8 cellular contexts compared by ENCODE assay signal in the genomic region with DNA sequence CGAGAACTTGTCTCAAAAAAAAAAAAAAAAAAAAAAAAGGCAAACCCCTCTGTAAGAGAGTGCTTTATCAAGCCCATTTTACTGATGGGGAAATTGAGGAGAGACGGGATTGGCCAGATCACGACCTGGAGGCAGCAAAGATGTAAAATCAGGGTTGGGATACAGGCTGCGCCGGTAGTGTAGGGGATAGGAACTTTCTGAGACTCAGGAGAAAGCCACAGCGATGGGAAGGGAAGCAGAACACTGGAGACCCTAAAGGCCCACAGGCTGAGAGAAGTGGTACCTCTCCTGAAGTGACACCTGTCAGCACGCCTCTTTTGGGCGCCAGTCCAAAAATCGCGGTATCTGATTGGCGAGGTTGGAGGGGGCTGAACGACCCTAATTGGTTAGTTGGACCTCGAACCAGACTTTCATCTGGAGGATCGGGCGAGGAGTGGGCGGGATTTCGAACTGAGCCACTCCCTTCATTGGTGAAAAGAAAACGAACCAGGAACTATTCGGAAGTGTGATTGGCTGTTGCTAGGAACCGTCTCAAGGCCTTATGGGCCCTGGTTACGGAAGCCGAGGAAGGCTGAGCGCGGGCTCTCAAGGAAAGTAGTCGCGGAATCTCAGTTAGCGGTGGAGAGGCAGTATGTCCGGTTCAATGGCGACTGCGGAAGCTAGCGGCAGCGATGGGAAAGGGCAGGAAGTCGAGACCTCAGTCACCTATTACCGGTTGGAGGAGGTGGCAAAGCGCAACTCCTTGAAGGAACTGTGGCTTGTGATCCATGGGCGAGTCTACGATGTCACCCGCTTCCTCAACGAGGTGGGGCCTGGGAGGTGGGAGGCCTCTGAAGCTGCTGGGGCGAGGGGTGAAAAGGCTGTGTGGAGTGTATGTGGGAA. TPM values are rescaled to one million over a fixed set of nuclear protein-coding genes. Genes with fewer than 3 reads are reported as not detected.
DNase-seq lines count a peak whose midpoint lies in the region; ATAC-seq and TF ChIP-seq lines count a peak whose summit lies in the region.

A gene with protein sequence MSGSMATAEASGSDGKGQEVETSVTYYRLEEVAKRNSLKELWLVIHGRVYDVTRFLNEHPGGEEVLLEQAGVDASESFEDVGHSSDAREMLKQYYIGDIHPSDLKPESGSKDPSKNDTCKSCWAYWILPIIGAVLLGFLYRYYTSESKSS (plus strand): TSS at position 567 of the 882 bp plus-strand sequence. CDS start 65 bp downstream, at position 632.

- H3K36me3 ChIP-seq in osteoblast (ENCODE audit: insufficient read depth, low read length): peaks cover 12% of the 10 kb centered on the region
- H3K36me3 ChIP-seq in thoracic aorta: no peaks in the 10 kb centered on the region

- peak within 1 kb of the TSS; percentile 73 for H3K27ac ChIP-seq in osteoblast (ENCODE audit: low read depth, low read length)
- peak within 1 kb of the TSS; percentile 50 to 72 for H3K27ac ChIP-seq in thoracic aorta

- peaks cover 9% of the 10 kb centered on the region for H3K4me1 ChIP-seq in osteoblast (ENCODE audit: insufficient read depth, low read length)
- H3K4me1 ChIP-seq in thoracic aorta (ENCODE audit: control insufficient read depth in 1 of 2, low read depth in 2 of 2): peaks cover 3 to 13% of the 10 kb centered on the region in 2 donors

- H3K27me3 ChIP-seq in osteoblast (ENCODE audit: insufficient read depth, low read length) (no peaks in the 10 kb centered on the region), thoracic aorta (replicated peaks; ENCODE audit: insufficient read depth) (no peaks in the 10 kb centered on the region)

- TF ChIP-seq CTCF in GM10248 (IDR thresholded peaks at IDR 0.05; ENCODE audit: control extremely low read depth, extremely low read depth, low read depth, missing control alignments): no peak
- TF ChIP-seq CTCF in glutamatergic neuron (IDR thresholded peaks at IDR 0.05; ENCODE audit: partially characterized antibody, unreplicated experiment): no peak
- TF ChIP-seq CTCF in osteoblast (IDR thresholded peaks at IDR 0.05; ENCODE audit: extremely low read depth, low read depth, low read length): no peak
- no peak for TF ChIP-seq CTCF in thoracic aorta (IDR thresholded peaks at IDR 0.05)

- CTCF ChIA-PET in GM10248 (lab: Yijun Ruan, JAX): interaction anchor here (0.6 to 1.2 kb wide), 4 partner anchors 11 to 40 kb away, joined by 3 to 4 read pairs (median 3); no protein-coding TSS in a partner anchor

- peak; percentile 94 for ATAC-seq in HG02623 (IDR thresholded peaks at IDR 0.05; ENCODE audit: unreplicated experiment)
- peak; percentile 99 for ATAC-seq in thoracic aorta (ENCODE audit: insufficient number of reproducible peaks, low FRiP score, low read depth)

- H3K79me2 ChIP-seq in osteoblast (ENCODE audit: insufficient read depth, low read length): peaks cover 49% of the 10 kb centered on the region

- H2AFZ ChIP-seq in osteoblast (ENCODE audit: low read length): peak within 1 kb of the TSS; percentile 99

- H4K20me1 ChIP-seq in osteoblast (ENCODE audit: insufficient read depth, low read length): no peaks in the 10 kb centered on the region

- peak within 1 kb of the TSS; percentile 96 for H3K27ac Mint-ChIP-seq in activated naive CD8-positive, alpha-beta T cell
- H3K27ac Mint-ChIP-seq in glutamatergic neuron (ENCODE audit: unreplicated experiment): peak within 1 kb of the TSS; percentile 94

- DNase-seq in GM10248 (ENCODE audit: extremely low spot score) (peak; percentile 95), NCI-H1105 (lab: John Stamatoyannopoulos, UW) (peak; percentile 89), SKM-1 treated with dmso at 0.1 percent for 144 hours (lab: John Stamatoyannopoulos, UW; ENCODE audit: unreplicated experiment) (peak; percentile 96), glutamatergic neuron (peak; percentile 90), osteoblast (ENCODE audit: insufficient read length, low spot score, missing footprints) (peak; percentile 97), thoracic aorta (ENCODE audit: low spot score) (peak; percentile 80)

- H3K36me3 Mint-ChIP-seq in activated naive CD8-positive, alpha-beta T cell: peaks cover 11% of the 10 kb centered on the region
- peaks cover 18% of the 10 kb centered on the region for H3K36me3 Mint-ChIP-seq in glutamatergic neuron (ENCODE audit: unreplicated experiment)

- no peaks in the 10 kb centered on the region for H3K9me3 ChIP-seq in osteoblast (ENCODE audit: low read depth, low read length)
- no peaks in the 10 kb centered on the region for H3K9me3 ChIP-seq in thoracic aorta

- H3K4me3 ChIP-seq in osteoblast (ENCODE audit: insufficient read depth, low read length) (peak within 1 kb of the TSS; percentile 89), thoracic aorta (peak within 1 kb of the TSS; percentile 77)

- POLR2A ChIA-PET in GM10248 (lab: Yijun Ruan, JAX): no interaction called here

- peak within 1 kb of the TSS; percentile 98 for H3K4me3 Mint-ChIP-seq in activated naive CD8-positive, alpha-beta T cell
- peak within 1 kb of the TSS; percentile 99 for H3K4me3 Mint-ChIP-seq in glutamatergic neuron (ENCODE audit: unreplicated experiment)

- H3K27me3 Mint-ChIP-seq in activated naive CD8-positive, alpha-beta T cell: no peaks in the 10 kb centered on the region
- peaks cover 7% of the 10 kb centered on the region for H3K27me3 Mint-ChIP-seq in glutamatergic neuron (ENCODE audit: unreplicated experiment)

- peak within 1 kb of the TSS; percentile 82 for H3K4me2 ChIP-seq in osteoblast (ENCODE audit: insufficient read depth, low read length)

- H3K4me1 Mint-ChIP-seq in activated naive CD8-positive, alpha-beta T cell (ENCODE audit: low read depth): peaks cover 31% of the 10 kb centered on the region
- H3K4me1 Mint-ChIP-seq in glutamatergic neuron (ENCODE audit: low read depth, unreplicated experiment): peaks cover 2% of the 10 kb centered on the region

- peaks cover 7% of the 10 kb centered on the region for H3K9me3 Mint-ChIP-seq in activated naive CD8-positive, alpha-beta T cell (ENCODE audit: low read depth)
- peaks cover 13% of the 10 kb centered on the region for H3K9me3 Mint-ChIP-seq in glutamatergic neuron (ENCODE audit: unreplicated experiment)

RNA-seq across cellular contexts. Expression of the gene that starts here (rescaled TPM):
- total RNA-seq in glutamatergic neuron (ENCODE audit: unreplicated experiment): 124 TPM
- total RNA-seq in osteoblast: 67.7 and 84.0 TPM in 2 replicates
- 10 to 100 TPM; 12.0 to 54.5 TPM for total RNA-seq in thoracic aorta

Comparison
In these comparisons a context has a peak if more than half of its experiments do, and no peak if none do; other contexts are left out.
1. Peak in every context shown above with its lines: DNase-seq, ATAC-seq, H3K4me3 ChIP-seq and H3K27ac ChIP-seq.